In genomic region chr21:33339938-33340337, GRCh38 we compare ENCODE assay signal across 23 cellular contexts. TPM values are rescaled to one million over a fixed set of nuclear protein-coding genes. Genes with fewer than 3 reads are reported as not detected.
DNase-seq lines count a peak whose midpoint lies in the region; ATAC-seq, FAIRE-seq and TF ChIP-seq lines count a peak whose summit lies in the region.
"Had no signal": no experiment of that assay in that cellular context is flagged by ENCODE, and none has a peak within 500 bp of the region (broad histone marks: within the 10 kb centered on the region; RNA-seq: fewer than 3 reads in every experiment).

No MANE protein-coding gene starts in this region.

- H3K36me3 ChIP-seq in K562 (ENCODE audit: control insufficient read depth, insufficient read depth, low read length) (peaks cover 51% of the 10 kb centered on the region), parathyroid adenoma (ENCODE audit: control insufficient read depth, insufficient read depth, low read length) (no peaks in the 10 kb centered on the region)

- no TSS peak for BruUV-seq in K562 (replicated peaks; lab: Mats Ljungman, UMichigan)

- H3K27ac Mint-ChIP-seq in activated T-cell treated with anti-CD3 and anti-CD28 coated beads, Interleukin-2, amount 50 U/mL, for 24 hours, result peak overlapping the region; percentile 44
- H3K27ac Mint-ChIP-seq: activated T-helper 17 cell treated with anti-CD3 and anti-CD28 coated beads, Interleukin-2, amount 50 U/mL, for 72 hours; endodermal cell; type B pancreatic cell had no signal

- H3K79me2 ChIP-seq in K562 (ENCODE audit: control insufficient read depth, insufficient read depth, low read length), result 0 out of 3 replicates have a peak, but pooled peaks cover 3% of the 10 kb centered on the region
- no peaks in the 10 kb centered on the region for H3K79me2 ChIP-seq in parathyroid adenoma

- H3K9me3 ChIP-seq in K562 (replicated peaks; ENCODE audit: control insufficient read depth, insufficient read depth, low read depth, low read length) (no peaks in the 10 kb centered on the region), parathyroid adenoma (ENCODE audit: control insufficient read depth, low read length) (no peaks in the 10 kb centered on the region)
- H3K9me3 ChIP-seq: body of pancreas, esophagus squamous epithelium, right atrium auricular region, stomach had no signal

- no peak overlapping the region for H3K4me3 Mint-ChIP-seq in activated T-cell treated with anti-CD3 and anti-CD28 coated beads, Interleukin-2, amount 50 U/mL, for 24 hours
- H3K4me3 Mint-ChIP-seq: activated T-helper 17 cell treated with anti-CD3 and anti-CD28 coated beads, Interleukin-2, amount 50 U/mL, for 72 hours; endodermal cell; type B pancreatic cell had no signal

- CTCF ChIA-PET in K562 (lab: Yijun Ruan, JAX; ENCODE audit: low intra/inter-chr PET ratio), result no interaction called here

- no peak for FAIRE-seq in K562 (lab: Jason Lieb, UNC)
- FAIRE-seq: A204.1, H1 had no signal

- in situ Hi-C loops in KBM-7 (cut with MboI; ENCODE audit: low pct_unique_long_range_greater_than_20kb, low sequenced_read_pairs), result no loop called here
- in situ Hi-C loops in K562 (cut with MboI), result no loop called here

- no peaks in the 10 kb centered on the region for H3K9me1 ChIP-seq in K562 (ENCODE audit: control insufficient read depth, insufficient read depth, low read length)

- intact Hi-C loops in K562 (cut with micrococcal nuclease), result no loop called here

- H3K27me3 Mint-ChIP-seq in activated T-cell treated with anti-CD3 and anti-CD28 coated beads, Interleukin-2, amount 50 U/mL, for 24 hours, result no peaks in the 10 kb centered on the region
- H3K27me3 Mint-ChIP-seq: activated T-helper 17 cell treated with anti-CD3 and anti-CD28 coated beads, Interleukin-2, amount 50 U/mL, for 72 hours; type B pancreatic cell had no signal

- H3K27ac ChIP-seq in K562 (ENCODE audit: extremely low read depth, low read depth, low read length) (no peak overlapping the region), parathyroid adenoma (peak overlapping the region; percentile 26), foreskin keratinocyte (no peak overlapping the region)
- H3K27ac ChIP-seq: body of pancreas, esophagus squamous epithelium, right atrium auricular region had no signal

- no peak for TF ChIP-seq EP300 in K562 (IDR thresholded peaks at IDR 0.05; ENCODE audit: low read length)

- no peaks in the 10 kb centered on the region for H4K20me1 ChIP-seq in K562 (replicated peaks; ENCODE audit: control insufficient read depth, insufficient read depth, low read length)

- no peak for TF ChIP-seq POLR2A in K562 (conservative IDR thresholded peaks at IDR 0.05)

- POLR2A ChIA-PET in K562 (lab: Yijun Ruan, JAX), result interaction anchor here (0.8 to 1.7 kb wide), 4 partner anchors 16 to 575 kb away, joined by 3 read pairs; no protein-coding TSS in a partner anchor

- H3K4me3 ChIP-seq in K562 (no peak overlapping the region), parathyroid adenoma (ENCODE audit: low read depth, low read length) (no peak overlapping the region)
- H3K4me3 ChIP-seq: body of pancreas, esophagus squamous epithelium, right atrium auricular region, stomach had no signal

- H3K4me1 Mint-ChIP-seq in activated T-cell treated with anti-CD3 and anti-CD28 coated beads, Interleukin-2, amount 50 U/mL, for 24 hours (ENCODE audit: low read depth), result peaks cover 9% of the 10 kb centered on the region
- H3K4me1 Mint-ChIP-seq: activated T-helper 17 cell treated with anti-CD3 and anti-CD28 coated beads, Interleukin-2, amount 50 U/mL, for 72 hours; endodermal cell had no signal

- TF ChIP-seq CTCF in K562 (IDR thresholded peaks at IDR 0.05 in 2 of 3, conservative IDR thresholded peaks at IDR 0.05 in 1 of 3; ENCODE audit: insufficient read depth in 2 of 3, low read depth in 1 of 3, low read length in 3 of 3), result no peak
- TF ChIP-seq CTCF in parathyroid adenoma (IDR thresholded peaks at IDR 0.05), result no peak
- no peak for TF ChIP-seq CTCF in foreskin keratinocyte (conservative IDR thresholded peaks at IDR 0.05)

- no peaks in the 10 kb centered on the region for H3K27me3 ChIP-seq in K562 (ENCODE audit: control insufficient read depth in 2 of 2, insufficient read depth in 2 of 2, low read length in 2 of 2)
- no peaks in the 10 kb centered on the region for H3K27me3 ChIP-seq in parathyroid adenoma (ENCODE audit: control insufficient read depth, insufficient read depth, low read length)
- H3K27me3 ChIP-seq in foreskin keratinocyte, result no peaks in the 10 kb centered on the region
- H3K27me3 ChIP-seq: body of pancreas, esophagus squamous epithelium, right atrium auricular region, stomach had no signal

- no peak for ATAC-seq in K562
- no peak for ATAC-seq in HG03520 (IDR thresholded peaks at IDR 0.05; ENCODE audit: unreplicated experiment)
- ATAC-seq in foreskin keratinocyte, result no peak
- ATAC-seq: activated T-helper 17 cell treated with anti-CD3 and anti-CD28 coated beads, Interleukin-2, amount 50 U/mL, for 72 hours; body of pancreas had no signal

- TF ChIP-seq RAD21 in K562 (CRISPR knock-in tag; conservative IDR thresholded peaks at IDR 0.05 in 1 of 2, IDR thresholded peaks at IDR 0.05 in 1 of 2), result no peak

- H3K4me2 ChIP-seq in K562 (ENCODE audit: insufficient read depth, low read length) (no peak overlapping the region), parathyroid adenoma (ENCODE audit: low read length) (no peak overlapping the region)

- H3K4me1 ChIP-seq in K562 (replicated peaks in 1 of 2; ENCODE audit: control insufficient read depth in 2 of 2, insufficient read depth in 2 of 2, low read length in 2 of 2) (no peaks in the 10 kb centered on the region), parathyroid adenoma (no peaks in the 10 kb centered on the region), foreskin keratinocyte (no peaks in the 10 kb centered on the region)
- H3K4me1 ChIP-seq: body of pancreas had no signal

- H2AFZ ChIP-seq in K562 (ENCODE audit: low read depth, low read length) (no peak overlapping the region), parathyroid adenoma (no peak overlapping the region)

- DNase-seq in activated T-cell treated with anti-CD3 and anti-CD28 coated beads, Interleukin-2, amount 50 U/mL, for 24 hours, result no peak
- DNase-seq in activated T-cell treated with anti-CD3 and anti-CD28 coated beads for 4 hours (no peak), KBM-7 (peak; percentile 22), K562 (ENCODE audit: extremely low read depth in 1 of 4, low spot score in 3 of 4) (no peak), foreskin keratinocyte (no peak), HuH-7.5 (ENCODE audit: low spot score) (no peak)
- DNase-seq: activated CD4-positive, alpha-beta T cell treated with anti-CD3 and anti-CD28 coated beads, Interleukin-2, amount 50 U/mL, for 1 hour; body of pancreas; endodermal cell; esophagus squamous epithelium; glutamatergic neuron; mammary epithelial cell; NCI-H1694 treated with DMSO at 0.1 percent for 48 hours; Right ventricle myocardium superior; stimulated activated CD4-positive, alpha-beta T cell treated with anti-CD3 and anti-CD28 coated beads, Interleukin-4, amount 100 ng/mL, for 24 hours; stomach had no signal

- WGBS in K562 (ENCODE audit: insufficient coverage, low coverage, missing lambda C conversion rate), result 59% methylated on average over 2 of the region's 2 CpGs

- H3K9ac ChIP-seq in K562 (ENCODE audit: insufficient read depth in 1 of 2, low read depth in 2 of 2, low read length in 2 of 2) (no peak overlapping the region), parathyroid adenoma (no peak overlapping the region)

- no peaks in the 10 kb centered on the region for H3K9me3 Mint-ChIP-seq in activated T-cell treated with anti-CD3 and anti-CD28 coated beads, Interleukin-2, amount 50 U/mL, for 24 hours
- H3K9me3 Mint-ChIP-seq: activated T-helper 17 cell treated with anti-CD3 and anti-CD28 coated beads, Interleukin-2, amount 50 U/mL, for 72 hours; type B pancreatic cell had no signal

- peaks cover 48% of the 10 kb centered on the region for H3K36me3 Mint-ChIP-seq in activated T-cell treated with anti-CD3 and anti-CD28 coated beads, Interleukin-2, amount 50 U/mL, for 24 hours (ENCODE audit: low read depth)

TF ChIP-seq in K562, 482 proteins besides CTCF, POLR2A, EP300 and RAD21 (continues in another document):
- TF ChIP-seq CEBPG (CRISPR knock-in tag; IDR thresholded peaks at IDR 0.05) (peak; percentile 11; the same call in 1 of the 2 replicates), CEBPG (tag; conservative IDR thresholded peaks at IDR 0.05 in 1 of 2, IDR thresholded peaks at IDR 0.05 in 1 of 2) (peak; percentile 41 to 85; a peak in 2 of 4 replicates), ZNF561 (CRISPR knock-in tag; conservative IDR thresholded peaks at IDR 0.05) (no peak), ATF3 (IDR thresholded peaks at IDR 0.05) (peak; percentile 73), ATF3 (CRISPR knock-in tag; conservative IDR thresholded peaks at IDR 0.05) (no peak), ZNF239 (CRISPR knock-in tag; IDR thresholded peaks at IDR 0.05) (no peak), LCOR (CRISPR knock-in tag; IDR thresholded peaks at IDR 0.05) (0 out of 2 replicates have a peak, but pooled peaks have one; percentile 37)

RNA-seq across cellular contexts. Expression of gene IFNAR1, which starts 15.2 kb away (rescaled TPM):
- total RNA-seq in K562 (2011; cell fraction: chromatin; rRNA removed; ENCODE audit: low replicate concordance), result 7.7 and 20.5 TPM in 2 replicates
- 8.7 and 11.3 TPM in 2 replicates for total RNA-seq in K562 (2011; cell fraction: nucleolus; rRNA removed)
- 13.3 and 24.0 TPM in 2 replicates for total RNA-seq in K562 (2011; cell fraction: nucleoplasm; rRNA removed)
- total RNA-seq in K562 (2014; rRNA removed) (8.6 TPM in 2 replicates), K562 (2014; rRNA removed; fragmentation: Illumina TruSeq; extraction: Trizol) (11.5 and 13.7 TPM in 2 replicates), K562 (2015; rRNA removed; fragmentation: Illumina TruSeq; extraction: Trizol) (10.2 and 12.7 TPM in 2 replicates), K562 (2021) (23.7 and 24.2 TPM in 2 replicates), foreskin keratinocyte (17.8 and 18.6 TPM in 2 replicates)
- polyA plus RNA-seq in K562 (2011; rRNA removed) (10.4 and 10.8 TPM in 2 replicates), K562 (2014; fragmentation: Illumina TruSeq; extraction: Trizol) (17.2 and 20.9 TPM in 2 replicates), K562 (2014; fragmentation: Nextera tagmentation; extraction: Ambion mirVana) (10 to 100 TPM; 27.4 to 31.8 TPM), K562 (2014; rRNA removed) (11.0 and 14.8 TPM in 2 replicates), foreskin keratinocyte (8.3 and 8.4 TPM in 2 replicates)
- 5.4 and 10.1 TPM in 2 replicates for polyA plus RNA-seq in K562 (2011; cell fraction: cytosol; rRNA removed)
- polyA plus RNA-seq in K562 (2011; cell fraction: nucleus; rRNA removed), result 2.8 and 3.5 TPM in 2 replicates
- polyA plus RNA-seq in K562 (2012), result 20.0 and 32.3 TPM in 2 replicates
- 21.6 and 28.4 TPM in 2 replicates for polyA minus RNA-seq in K562 (2011; rRNA and poly(A)+ RNA removed)
- polyA minus RNA-seq in K562 (2011; cell fraction: cytosol; rRNA and poly(A)+ RNA removed), result 10.5 and 11.9 TPM in 2 replicates
- 6.2 and 12.8 TPM in 2 replicates for polyA minus RNA-seq in K562 (2011; cell fraction: nucleus; rRNA and poly(A)+ RNA removed)
